In the genomic region with DNA sequence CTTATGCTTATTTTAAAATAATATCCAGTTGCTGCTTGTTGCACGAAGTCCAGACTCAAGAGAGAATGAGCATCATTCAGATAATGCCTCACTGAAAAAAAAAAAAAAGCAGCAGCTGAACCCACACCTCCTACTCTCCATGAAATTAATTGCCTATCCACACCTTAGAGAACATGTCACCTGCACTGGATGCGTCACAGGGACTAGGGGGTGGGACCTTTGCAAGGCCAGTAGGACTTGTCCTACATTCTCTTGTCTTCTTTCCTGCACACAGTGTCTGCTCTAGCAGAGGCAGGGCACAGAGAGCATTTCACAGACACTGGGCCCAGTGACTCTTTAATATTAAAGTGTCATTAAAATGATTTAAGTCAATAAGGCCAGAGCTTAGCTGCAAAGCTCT, we compare ENCODE assay signal across 1 cellular context.
TF ChIP-seq lines count a peak whose summit lies in the region.

Gene ABCA12, minus strand, starts transcription at position 161 of the 400 bp plus-strand sequence. CDS start 418 bp downstream, outside the sequence.

TF ChIP-seq in GM23338, 12 proteins besides CTCF, POLR2A, EP300 and RAD21 (continued from another document):
- TF ChIP-seq, protein P1, sequence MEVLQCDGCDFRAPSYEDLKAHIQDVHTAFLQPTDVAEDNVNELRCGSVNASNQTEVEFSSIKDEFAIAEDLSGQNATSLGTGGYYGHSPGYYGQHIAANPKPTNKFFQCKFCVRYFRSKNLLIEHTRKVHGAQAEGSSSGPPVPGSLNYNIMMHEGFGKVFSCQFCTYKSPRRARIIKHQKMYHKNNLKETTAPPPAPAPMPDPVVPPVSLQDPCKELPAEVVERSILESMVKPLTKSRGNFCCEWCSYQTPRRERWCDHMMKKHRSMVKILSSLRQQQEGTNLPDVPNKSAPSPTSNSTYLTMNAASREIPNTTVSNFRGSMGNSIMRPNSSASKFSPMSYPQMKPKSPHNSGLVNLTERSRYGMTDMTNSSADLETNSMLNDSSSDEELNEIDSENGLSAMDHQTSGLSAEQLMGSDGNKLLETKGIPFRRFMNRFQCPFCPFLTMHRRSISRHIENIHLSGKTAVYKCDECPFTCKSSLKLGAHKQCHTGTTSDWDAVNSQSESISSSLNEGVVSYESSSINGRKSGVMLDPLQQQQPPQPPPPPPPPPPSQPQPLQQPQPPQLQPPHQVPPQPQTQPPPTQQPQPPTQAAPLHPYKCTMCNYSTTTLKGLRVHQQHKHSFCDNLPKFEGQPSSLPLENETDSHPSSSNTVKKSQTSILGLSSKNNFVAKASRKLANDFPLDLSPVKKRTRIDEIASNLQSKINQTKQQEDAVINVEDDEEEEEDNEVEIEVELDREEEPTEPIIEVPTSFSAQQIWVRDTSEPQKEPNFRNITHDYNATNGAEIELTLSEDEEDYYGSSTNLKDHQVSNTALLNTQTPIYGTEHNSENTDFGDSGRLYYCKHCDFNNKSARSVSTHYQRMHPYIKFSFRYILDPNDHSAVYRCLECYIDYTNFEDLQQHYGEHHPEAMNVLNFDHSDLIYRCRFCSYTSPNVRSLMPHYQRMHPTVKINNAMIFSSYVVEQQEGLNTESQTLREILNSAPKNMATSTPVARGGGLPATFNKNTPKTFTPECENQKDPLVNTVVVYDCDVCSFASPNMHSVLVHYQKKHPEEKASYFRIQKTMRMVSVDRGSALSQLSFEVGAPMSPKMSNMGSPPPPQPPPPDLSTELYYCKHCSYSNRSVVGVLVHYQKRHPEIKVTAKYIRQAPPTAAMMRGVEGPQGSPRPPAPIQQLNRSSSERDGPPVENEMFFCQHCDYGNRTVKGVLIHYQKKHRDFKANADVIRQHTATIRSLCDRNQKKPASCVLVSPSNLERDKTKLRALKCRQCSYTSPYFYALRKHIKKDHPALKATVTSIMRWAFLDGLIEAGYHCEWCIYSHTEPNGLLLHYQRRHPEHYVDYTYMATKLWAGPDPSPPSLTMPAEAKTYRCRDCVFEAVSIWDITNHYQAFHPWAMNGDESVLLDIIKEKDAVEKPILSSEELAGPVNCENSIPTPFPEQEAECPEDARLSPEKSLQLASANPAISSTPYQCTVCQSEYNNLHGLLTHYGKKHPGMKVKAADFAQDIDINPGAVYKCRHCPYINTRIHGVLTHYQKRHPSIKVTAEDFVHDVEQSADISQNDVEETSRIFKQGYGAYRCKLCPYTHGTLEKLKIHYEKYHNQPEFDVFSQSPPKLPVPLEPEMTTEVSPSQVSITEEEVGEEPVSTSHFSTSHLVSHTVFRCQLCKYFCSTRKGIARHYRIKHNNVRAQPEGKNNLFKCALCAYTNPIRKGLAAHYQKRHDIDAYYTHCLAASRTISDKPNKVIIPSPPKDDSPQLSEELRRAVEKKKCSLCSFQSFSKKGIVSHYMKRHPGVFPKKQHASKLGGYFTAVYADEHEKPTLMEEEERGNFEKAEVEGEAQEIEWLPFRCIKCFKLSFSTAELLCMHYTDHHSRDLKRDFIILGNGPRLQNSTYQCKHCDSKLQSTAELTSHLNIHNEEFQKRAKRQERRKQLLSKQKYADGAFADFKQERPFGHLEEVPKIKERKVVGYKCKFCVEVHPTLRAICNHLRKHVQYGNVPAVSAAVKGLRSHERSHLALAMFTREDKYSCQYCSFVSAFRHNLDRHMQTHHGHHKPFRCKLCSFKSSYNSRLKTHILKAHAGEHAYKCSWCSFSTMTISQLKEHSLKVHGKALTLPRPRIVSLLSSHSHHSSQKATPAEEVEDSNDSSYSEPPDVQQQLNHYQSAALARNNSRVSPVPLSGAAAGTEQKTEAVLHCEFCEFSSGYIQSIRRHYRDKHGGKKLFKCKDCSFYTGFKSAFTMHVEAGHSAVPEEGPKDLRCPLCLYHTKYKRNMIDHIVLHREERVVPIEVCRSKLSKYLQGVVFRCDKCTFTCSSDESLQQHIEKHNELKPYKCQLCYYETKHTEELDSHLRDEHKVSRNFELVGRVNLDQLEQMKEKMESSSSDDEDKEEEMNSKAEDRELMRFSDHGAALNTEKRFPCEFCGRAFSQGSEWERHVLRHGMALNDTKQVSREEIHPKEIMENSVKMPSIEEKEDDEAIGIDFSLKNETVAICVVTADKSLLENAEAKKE (CRISPR knock-in tag; IDR thresholded peaks at IDR 0.05): no peak
- TF ChIP-seq POLR2AphosphoS5 (IDR thresholded peaks at IDR 0.05; ENCODE audit: low read depth) (no peak), NANOG (IDR thresholded peaks at IDR 0.05; ENCODE audit: borderline replicate concordance) (no peak), JUNB (IDR thresholded peaks at IDR 0.05; ENCODE audit: unreplicated experiment) (no peak), ZNF331 (CRISPR knock-in tag; IDR thresholded peaks at IDR 0.05; ENCODE audit: low read depth) (no peak)
- TF ChIP-seq, protein P2, sequence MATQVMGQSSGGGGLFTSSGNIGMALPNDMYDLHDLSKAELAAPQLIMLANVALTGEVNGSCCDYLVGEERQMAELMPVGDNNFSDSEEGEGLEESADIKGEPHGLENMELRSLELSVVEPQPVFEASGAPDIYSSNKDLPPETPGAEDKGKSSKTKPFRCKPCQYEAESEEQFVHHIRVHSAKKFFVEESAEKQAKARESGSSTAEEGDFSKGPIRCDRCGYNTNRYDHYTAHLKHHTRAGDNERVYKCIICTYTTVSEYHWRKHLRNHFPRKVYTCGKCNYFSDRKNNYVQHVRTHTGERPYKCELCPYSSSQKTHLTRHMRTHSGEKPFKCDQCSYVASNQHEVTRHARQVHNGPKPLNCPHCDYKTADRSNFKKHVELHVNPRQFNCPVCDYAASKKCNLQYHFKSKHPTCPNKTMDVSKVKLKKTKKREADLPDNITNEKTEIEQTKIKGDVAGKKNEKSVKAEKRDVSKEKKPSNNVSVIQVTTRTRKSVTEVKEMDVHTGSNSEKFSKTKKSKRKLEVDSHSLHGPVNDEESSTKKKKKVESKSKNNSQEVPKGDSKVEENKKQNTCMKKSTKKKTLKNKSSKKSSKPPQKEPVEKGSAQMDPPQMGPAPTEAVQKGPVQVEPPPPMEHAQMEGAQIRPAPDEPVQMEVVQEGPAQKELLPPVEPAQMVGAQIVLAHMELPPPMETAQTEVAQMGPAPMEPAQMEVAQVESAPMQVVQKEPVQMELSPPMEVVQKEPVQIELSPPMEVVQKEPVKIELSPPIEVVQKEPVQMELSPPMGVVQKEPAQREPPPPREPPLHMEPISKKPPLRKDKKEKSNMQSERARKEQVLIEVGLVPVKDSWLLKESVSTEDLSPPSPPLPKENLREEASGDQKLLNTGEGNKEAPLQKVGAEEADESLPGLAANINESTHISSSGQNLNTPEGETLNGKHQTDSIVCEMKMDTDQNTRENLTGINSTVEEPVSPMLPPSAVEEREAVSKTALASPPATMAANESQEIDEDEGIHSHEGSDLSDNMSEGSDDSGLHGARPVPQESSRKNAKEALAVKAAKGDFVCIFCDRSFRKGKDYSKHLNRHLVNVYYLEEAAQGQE (IDR thresholded peaks at IDR 0.05; ENCODE audit: unreplicated experiment): no peak
